ENCODE assay signal across 9 cellular contexts in genomic region chr10:116627386-116627933, GRCh38. TPM values are rescaled to one million over a fixed set of nuclear protein-coding genes. Genes with fewer than 3 reads are reported as not detected.
DNase-seq lines count a peak whose midpoint lies in the region; TF ChIP-seq lines count a peak whose summit lies in the region.
"Had no signal": no experiment of that assay in that cellular context is flagged by ENCODE, and none has a peak within 500 bp of the region (broad histone marks: within the 10 kb centered on the region; RNA-seq: fewer than 3 reads in every experiment).

No MANE protein-coding gene starts in this region.

- no peak overlapping the region for H3K9ac ChIP-seq in rectal smooth muscle tissue (ENCODE audit: low read length)

- H3K36me3 ChIP-seq in left ventricle myocardium inferior (no peaks in the 10 kb centered on the region), rectal smooth muscle tissue (ENCODE audit: control insufficient read depth, insufficient read depth, low read length) (no peaks in the 10 kb centered on the region)

- H3K27me3 ChIP-seq in left ventricle myocardium inferior (ENCODE audit: low read depth) (peaks cover 72% of the 10 kb centered on the region), rectal smooth muscle tissue (ENCODE audit: control insufficient read depth, insufficient read depth, low read length) (no peaks in the 10 kb centered on the region)

- DNase-seq in DMS79 treated with DMSO at 0.1 percent for 48 hours (lab: John Stamatoyannopoulos, UW) (peak; percentile 6), SK-N-DZ (ENCODE audit: low spot score) (peak; percentile 26), left ventricle myocardium inferior (no peak), SW 1271 (lab: John Stamatoyannopoulos, UW) (no peak), HuH-7.5 (ENCODE audit: low spot score) (no peak), SIG-M5 treated with dmso at 0.1 percent for 504 hours (lab: John Stamatoyannopoulos, UW; ENCODE audit: unreplicated experiment) (no peak)
- DNase-seq in activated CD4-positive, alpha-beta T cell treated with anti-CD3 and anti-CD28 coated beads for 48 hours = no peak

- H3K4me1 ChIP-seq in left ventricle myocardium inferior (peaks cover 8% of the 10 kb centered on the region), rectal smooth muscle tissue (ENCODE audit: control insufficient read depth, insufficient read depth, low read length) (no peaks in the 10 kb centered on the region)

- TF ChIP-seq CTCF in left ventricle myocardium inferior (IDR thresholded peaks at IDR 0.05; ENCODE audit: borderline replicate concordance) = peak; percentile 62

- intact Hi-C loops in left ventricle myocardium inferior (cut with micrococcal nuclease) = no loop called here

- H3K9me3 ChIP-seq in left ventricle myocardium inferior (replicated peaks) = no peaks in the 10 kb centered on the region

- H3K4me3 ChIP-seq in left ventricle myocardium inferior (peak overlapping the region; percentile 55), rectal smooth muscle tissue (ENCODE audit: low read length) (peak overlapping the region; percentile 51)
- H3K4me3 ChIP-seq: GM12878 had no signal

- H3K27ac ChIP-seq in left ventricle myocardium inferior (replicated peaks) = no peak overlapping the region
- no peak overlapping the region for H3K27ac ChIP-seq in rectal smooth muscle tissue (ENCODE audit: low read depth, low read length)

RNA-seq across cellular contexts. Expression of gene PNLIPRP2, which starts 6.7 kb away (rescaled TPM):
- polyA plus RNA-seq in SK-N-DZ (2014; cell fraction: cytosol; rRNA removed) = not detected in 2 replicates
- polyA plus RNA-seq in SK-N-DZ (2014; cell fraction: nucleus; rRNA removed) = not detected in 2 replicates
- not detected for total RNA-seq in left ventricle myocardium inferior
- polyA plus RNA-seq: GM12878 had no signal

RNA-seq across cellular contexts. Expression of gene PNLIPRP1, which starts 36.7 kb away (rescaled TPM):
- polyA plus RNA-seq in SK-N-DZ (2014; cell fraction: cytosol; rRNA removed) = not detected in 2 replicates
- not detected in 2 replicates for polyA plus RNA-seq in SK-N-DZ (2014; cell fraction: nucleus; rRNA removed)
- total RNA-seq in left ventricle myocardium inferior = not detected
- polyA plus RNA-seq: GM12878 had no signal

Comparison
In these comparisons a context has a peak if more than half of its experiments do, and no peak if none do; other contexts are left out.
1. DNase-seq: peak in DMS79 treated with DMSO at 0.1 percent for 48 hours (single experiment) and SK-N-DZ (single experiment); none in left ventricle myocardium inferior (single experiment), SW 1271 (0 of 2), HuH-7.5 (single experiment), activated CD4-positive, alpha-beta T cell treated with anti-CD3 and anti-CD28 coated beads for 48 hours (single experiment) and SIG-M5 treated with dmso at 0.1 percent for 504 hours (single experiment).